Comparison of ENCODE assay signal across 24 cellular contexts in genomic region chr11:33208150-33208549, GRCh38.
"Had no signal": no experiment of that assay in that cellular context is flagged by ENCODE, and none has a peak within 500 bp of the region (broad histone marks: within the 10 kb centered on the region; RNA-seq: fewer than 3 reads in every experiment).

No MANE protein-coding gene starts in this region.

- H3K27me3 Mint-ChIP-seq: dendritic cell treated with granulocyte-macrophage colony-stimulating factor and Interleukin-4, amounts not matched to agents 40 ng/mL and 50 ng/mL, for 4 days; stimulated activated naive B cell treated with anti-CD40 and anti-IgM and Interleukin-4, amounts not matched to agents 10 μg/mL and 1 μg/mL and 100 μg/mL, for 72 hours; stimulated activated naive CD8-positive, alpha-beta T cell treated with anti-CD3 and anti-CD28 coated beads, Interleukin-15, Interleukin-2, amounts not matched to agents 100 ng/mL and 50 ng/mL, for 24 hours had no signal

- H3K9me3 ChIP-seq: colonic mucosa, gastroesophageal sphincter, heart left ventricle, pancreas, right lobe of liver, suprapubic skin, transverse colon had no signal

- H3K4me3 Mint-ChIP-seq: dendritic cell treated with granulocyte-macrophage colony-stimulating factor and Interleukin-4, amounts not matched to agents 40 ng/mL and 50 ng/mL, for 4 days; naive thymus-derived CD4-positive, alpha-beta T cell; nephron; stimulated activated naive B cell treated with anti-CD40 and anti-IgM and Interleukin-4, amounts not matched to agents 10 μg/mL and 1 μg/mL and 100 μg/mL, for 72 hours; stimulated activated naive CD8-positive, alpha-beta T cell treated with anti-CD3 and anti-CD28 coated beads, Interleukin-15, Interleukin-2, amounts not matched to agents 100 ng/mL and 50 ng/mL, for 24 hours had no signal

- DNase-seq: colonic mucosa; effector CD8-positive, alpha-beta T cell; foreskin keratinocyte; kidney; mesendoderm; midbrain; naive thymus-derived CD4-positive, alpha-beta T cell; occipital lobe; pancreas; retina; right lobe of liver; small intestine; stimulated activated CD4-positive, alpha-beta T cell treated with anti-CD3 and anti-CD28 coated beads, Interleukin-15, amount 100 ng/mL, for 24 hours; stimulated activated CD4-positive, alpha-beta T cell treated with anti-CD3 and anti-CD28 coated beads, Interleukin-2, amount 100 ng/mL, for 48 hours; stimulated activated naive B cell treated with anti-CD40 and anti-IgM and Interleukin-4, amounts not matched to agents 10 μg/mL and 1 μg/mL and 100 μg/mL, for 72 hours; transverse colon had no signal

- H3K79me2 ChIP-seq: hepatocyte had no signal

- H3K36me3 ChIP-seq: colonic mucosa, gastroesophageal sphincter, heart left ventricle, pancreas, right lobe of liver, suprapubic skin, transverse colon had no signal

- H3K4me3 ChIP-seq: colonic mucosa, gastroesophageal sphincter, heart left ventricle, hepatocyte, pancreas, right lobe of liver, suprapubic skin, transverse colon had no signal

- H3K27ac ChIP-seq: colonic mucosa, foreskin keratinocyte, hepatocyte, pancreas, right lobe of liver, suprapubic skin, transverse colon had no signal

- ATAC-seq: foreskin keratinocyte; left lobe of liver; naive thymus-derived CD4-positive, alpha-beta T cell; stimulated activated naive B cell treated with anti-CD40 and anti-IgM and Interleukin-4, amounts not matched to agents 10 μg/mL and 1 μg/mL and 100 μg/mL, for 72 hours had no signal

- H3K27ac Mint-ChIP-seq: naive thymus-derived CD4-positive, alpha-beta T cell; stimulated activated naive B cell treated with anti-CD40 and anti-IgM and Interleukin-4, amounts not matched to agents 10 μg/mL and 1 μg/mL and 100 μg/mL, for 72 hours; stimulated activated naive CD8-positive, alpha-beta T cell treated with anti-CD3 and anti-CD28 coated beads, Interleukin-15, Interleukin-2, amounts not matched to agents 100 ng/mL and 50 ng/mL, for 24 hours had no signal

- H3K9me3 Mint-ChIP-seq: dendritic cell treated with granulocyte-macrophage colony-stimulating factor and Interleukin-4, amounts not matched to agents 40 ng/mL and 50 ng/mL, for 4 days; naive thymus-derived CD4-positive, alpha-beta T cell; nephron; stimulated activated naive CD8-positive, alpha-beta T cell treated with anti-CD3 and anti-CD28 coated beads, Interleukin-15, Interleukin-2, amounts not matched to agents 100 ng/mL and 50 ng/mL, for 24 hours had no signal

- H3K4me1 Mint-ChIP-seq: stimulated activated naive B cell treated with anti-CD40 and anti-IgM and Interleukin-4, amounts not matched to agents 10 μg/mL and 1 μg/mL and 100 μg/mL, for 72 hours had no signal

- H3K4me2 ChIP-seq: hepatocyte had no signal

- H3K27me3 ChIP-seq: colonic mucosa, gastroesophageal sphincter, heart left ventricle, hepatocyte, pancreas, right lobe of liver, suprapubic skin, transverse colon had no signal

- H2AFZ ChIP-seq: hepatocyte had no signal

- H3K4me1 ChIP-seq: colonic mucosa, foreskin keratinocyte, pancreas, right lobe of liver, suprapubic skin had no signal

- H3K36me3 Mint-ChIP-seq: stimulated activated naive B cell treated with anti-CD40 and anti-IgM and Interleukin-4, amounts not matched to agents 10 μg/mL and 1 μg/mL and 100 μg/mL, for 72 hours had no signal
